ENCODE assay signal across 2 cellular contexts in the genomic region with DNA sequence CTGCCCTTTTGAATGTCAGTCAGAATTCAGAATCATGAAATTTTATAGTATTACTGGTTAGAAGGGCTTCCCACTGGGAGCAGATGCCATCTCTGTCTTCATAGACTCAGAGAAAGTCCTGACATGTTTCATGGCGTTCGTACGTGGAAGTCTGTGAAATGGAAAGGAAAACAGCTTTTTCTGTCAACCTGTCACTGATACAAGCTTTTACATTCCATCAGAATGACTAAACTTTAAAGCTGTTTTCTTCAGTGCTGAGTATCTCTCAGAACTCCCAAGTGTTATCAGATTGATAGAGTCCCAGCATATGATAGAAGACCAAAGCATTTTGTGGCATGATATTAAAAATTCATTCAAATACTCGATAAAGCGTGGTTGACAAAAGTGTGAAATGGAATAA.
A peak's percentile ranks its signal among the peaks of the same experiment; 100 is the strongest.
TF ChIP-seq lines count a peak whose summit lies in the region.

No MANE protein-coding gene starts in this region.

TF ChIP-seq in neural cell, 6 proteins besides CTCF, POLR2A, EP300 and RAD21 (continued from another document):
- TF ChIP-seq, protein P1, sequence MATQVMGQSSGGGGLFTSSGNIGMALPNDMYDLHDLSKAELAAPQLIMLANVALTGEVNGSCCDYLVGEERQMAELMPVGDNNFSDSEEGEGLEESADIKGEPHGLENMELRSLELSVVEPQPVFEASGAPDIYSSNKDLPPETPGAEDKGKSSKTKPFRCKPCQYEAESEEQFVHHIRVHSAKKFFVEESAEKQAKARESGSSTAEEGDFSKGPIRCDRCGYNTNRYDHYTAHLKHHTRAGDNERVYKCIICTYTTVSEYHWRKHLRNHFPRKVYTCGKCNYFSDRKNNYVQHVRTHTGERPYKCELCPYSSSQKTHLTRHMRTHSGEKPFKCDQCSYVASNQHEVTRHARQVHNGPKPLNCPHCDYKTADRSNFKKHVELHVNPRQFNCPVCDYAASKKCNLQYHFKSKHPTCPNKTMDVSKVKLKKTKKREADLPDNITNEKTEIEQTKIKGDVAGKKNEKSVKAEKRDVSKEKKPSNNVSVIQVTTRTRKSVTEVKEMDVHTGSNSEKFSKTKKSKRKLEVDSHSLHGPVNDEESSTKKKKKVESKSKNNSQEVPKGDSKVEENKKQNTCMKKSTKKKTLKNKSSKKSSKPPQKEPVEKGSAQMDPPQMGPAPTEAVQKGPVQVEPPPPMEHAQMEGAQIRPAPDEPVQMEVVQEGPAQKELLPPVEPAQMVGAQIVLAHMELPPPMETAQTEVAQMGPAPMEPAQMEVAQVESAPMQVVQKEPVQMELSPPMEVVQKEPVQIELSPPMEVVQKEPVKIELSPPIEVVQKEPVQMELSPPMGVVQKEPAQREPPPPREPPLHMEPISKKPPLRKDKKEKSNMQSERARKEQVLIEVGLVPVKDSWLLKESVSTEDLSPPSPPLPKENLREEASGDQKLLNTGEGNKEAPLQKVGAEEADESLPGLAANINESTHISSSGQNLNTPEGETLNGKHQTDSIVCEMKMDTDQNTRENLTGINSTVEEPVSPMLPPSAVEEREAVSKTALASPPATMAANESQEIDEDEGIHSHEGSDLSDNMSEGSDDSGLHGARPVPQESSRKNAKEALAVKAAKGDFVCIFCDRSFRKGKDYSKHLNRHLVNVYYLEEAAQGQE (IDR thresholded peaks at IDR 0.05; ENCODE audit: borderline replicate concordance) = peak; percentile 99
- no peak for TF ChIP-seq MXI1 (conservative IDR thresholded peaks at IDR 0.05; ENCODE audit: poor library complexity, severe bottlenecking)
- TF ChIP-seq SMC3 (conservative IDR thresholded peaks at IDR 0.05; ENCODE audit: poor library complexity) = peak; percentile 32

TF ChIP-seq in GM23338, 12 proteins besides CTCF, POLR2A, EP300 and RAD21 (continued from another document):
- TF ChIP-seq, protein P2, sequence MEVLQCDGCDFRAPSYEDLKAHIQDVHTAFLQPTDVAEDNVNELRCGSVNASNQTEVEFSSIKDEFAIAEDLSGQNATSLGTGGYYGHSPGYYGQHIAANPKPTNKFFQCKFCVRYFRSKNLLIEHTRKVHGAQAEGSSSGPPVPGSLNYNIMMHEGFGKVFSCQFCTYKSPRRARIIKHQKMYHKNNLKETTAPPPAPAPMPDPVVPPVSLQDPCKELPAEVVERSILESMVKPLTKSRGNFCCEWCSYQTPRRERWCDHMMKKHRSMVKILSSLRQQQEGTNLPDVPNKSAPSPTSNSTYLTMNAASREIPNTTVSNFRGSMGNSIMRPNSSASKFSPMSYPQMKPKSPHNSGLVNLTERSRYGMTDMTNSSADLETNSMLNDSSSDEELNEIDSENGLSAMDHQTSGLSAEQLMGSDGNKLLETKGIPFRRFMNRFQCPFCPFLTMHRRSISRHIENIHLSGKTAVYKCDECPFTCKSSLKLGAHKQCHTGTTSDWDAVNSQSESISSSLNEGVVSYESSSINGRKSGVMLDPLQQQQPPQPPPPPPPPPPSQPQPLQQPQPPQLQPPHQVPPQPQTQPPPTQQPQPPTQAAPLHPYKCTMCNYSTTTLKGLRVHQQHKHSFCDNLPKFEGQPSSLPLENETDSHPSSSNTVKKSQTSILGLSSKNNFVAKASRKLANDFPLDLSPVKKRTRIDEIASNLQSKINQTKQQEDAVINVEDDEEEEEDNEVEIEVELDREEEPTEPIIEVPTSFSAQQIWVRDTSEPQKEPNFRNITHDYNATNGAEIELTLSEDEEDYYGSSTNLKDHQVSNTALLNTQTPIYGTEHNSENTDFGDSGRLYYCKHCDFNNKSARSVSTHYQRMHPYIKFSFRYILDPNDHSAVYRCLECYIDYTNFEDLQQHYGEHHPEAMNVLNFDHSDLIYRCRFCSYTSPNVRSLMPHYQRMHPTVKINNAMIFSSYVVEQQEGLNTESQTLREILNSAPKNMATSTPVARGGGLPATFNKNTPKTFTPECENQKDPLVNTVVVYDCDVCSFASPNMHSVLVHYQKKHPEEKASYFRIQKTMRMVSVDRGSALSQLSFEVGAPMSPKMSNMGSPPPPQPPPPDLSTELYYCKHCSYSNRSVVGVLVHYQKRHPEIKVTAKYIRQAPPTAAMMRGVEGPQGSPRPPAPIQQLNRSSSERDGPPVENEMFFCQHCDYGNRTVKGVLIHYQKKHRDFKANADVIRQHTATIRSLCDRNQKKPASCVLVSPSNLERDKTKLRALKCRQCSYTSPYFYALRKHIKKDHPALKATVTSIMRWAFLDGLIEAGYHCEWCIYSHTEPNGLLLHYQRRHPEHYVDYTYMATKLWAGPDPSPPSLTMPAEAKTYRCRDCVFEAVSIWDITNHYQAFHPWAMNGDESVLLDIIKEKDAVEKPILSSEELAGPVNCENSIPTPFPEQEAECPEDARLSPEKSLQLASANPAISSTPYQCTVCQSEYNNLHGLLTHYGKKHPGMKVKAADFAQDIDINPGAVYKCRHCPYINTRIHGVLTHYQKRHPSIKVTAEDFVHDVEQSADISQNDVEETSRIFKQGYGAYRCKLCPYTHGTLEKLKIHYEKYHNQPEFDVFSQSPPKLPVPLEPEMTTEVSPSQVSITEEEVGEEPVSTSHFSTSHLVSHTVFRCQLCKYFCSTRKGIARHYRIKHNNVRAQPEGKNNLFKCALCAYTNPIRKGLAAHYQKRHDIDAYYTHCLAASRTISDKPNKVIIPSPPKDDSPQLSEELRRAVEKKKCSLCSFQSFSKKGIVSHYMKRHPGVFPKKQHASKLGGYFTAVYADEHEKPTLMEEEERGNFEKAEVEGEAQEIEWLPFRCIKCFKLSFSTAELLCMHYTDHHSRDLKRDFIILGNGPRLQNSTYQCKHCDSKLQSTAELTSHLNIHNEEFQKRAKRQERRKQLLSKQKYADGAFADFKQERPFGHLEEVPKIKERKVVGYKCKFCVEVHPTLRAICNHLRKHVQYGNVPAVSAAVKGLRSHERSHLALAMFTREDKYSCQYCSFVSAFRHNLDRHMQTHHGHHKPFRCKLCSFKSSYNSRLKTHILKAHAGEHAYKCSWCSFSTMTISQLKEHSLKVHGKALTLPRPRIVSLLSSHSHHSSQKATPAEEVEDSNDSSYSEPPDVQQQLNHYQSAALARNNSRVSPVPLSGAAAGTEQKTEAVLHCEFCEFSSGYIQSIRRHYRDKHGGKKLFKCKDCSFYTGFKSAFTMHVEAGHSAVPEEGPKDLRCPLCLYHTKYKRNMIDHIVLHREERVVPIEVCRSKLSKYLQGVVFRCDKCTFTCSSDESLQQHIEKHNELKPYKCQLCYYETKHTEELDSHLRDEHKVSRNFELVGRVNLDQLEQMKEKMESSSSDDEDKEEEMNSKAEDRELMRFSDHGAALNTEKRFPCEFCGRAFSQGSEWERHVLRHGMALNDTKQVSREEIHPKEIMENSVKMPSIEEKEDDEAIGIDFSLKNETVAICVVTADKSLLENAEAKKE (CRISPR knock-in tag; IDR thresholded peaks at IDR 0.05) = no peak
